1 cellular context compared by ENCODE assay signal in genomic region chr11:76793834-76794291, GRCh38.
TF ChIP-seq lines count a peak whose summit lies in the region.

No MANE protein-coding gene starts in this region.

TF ChIP-seq in HepG2, 621 proteins besides CTCF, POLR2A, EP300 and RAD21:
- TF ChIP-seq ZNF710 (CRISPR knock-in tag; IDR thresholded peaks at IDR 0.05; ENCODE audit: borderline replicate concordance) = 0 out of 2 replicates have a peak, but pooled peaks have one; percentile 3
- TF ChIP-seq ZKSCAN5 (CRISPR knock-in tag; IDR thresholded peaks at IDR 0.05) = peak; percentile 83; the same call in 1 of the 2 replicates
- TF ChIP-seq ZMYM3 (CRISPR knock-in tag; IDR thresholded peaks at IDR 0.05) = 0 out of 2 replicates have a peak, but pooled peaks have one; percentile 4
- peak; percentile 92 for TF ChIP-seq ZFP91 (CRISPR knock-in tag; IDR thresholded peaks at IDR 0.05; ENCODE audit: borderline replicate concordance)
- no peak for TF ChIP-seq KIAA2018 (CRISPR knock-in tag; IDR thresholded peaks at IDR 0.05; ENCODE audit: borderline replicate concordance)
- TF ChIP-seq ZFP90 (CRISPR knock-in tag; IDR thresholded peaks at IDR 0.05; ENCODE audit: borderline replicate concordance) = 0 out of 2 replicates have a peak, but pooled peaks have one; percentile 41
- 0 out of 2 replicates have a peak, but pooled peaks have one; percentile 74 for TF ChIP-seq FOXO4 (CRISPR knock-in tag; conservative IDR thresholded peaks at IDR 0.05)
- TF ChIP-seq ZFY (CRISPR knock-in tag; IDR thresholded peaks at IDR 0.05) = 0 out of 2 replicates have a peak, but pooled peaks have one; percentile 3
- no peak for TF ChIP-seq ZNF317 (CRISPR knock-in tag; IDR thresholded peaks at IDR 0.05)
- no peak for TF ChIP-seq NCOR1 (IDR thresholded peaks at IDR 0.05; ENCODE audit: borderline replicate concordance, low read length)
TF ChIP-seq in HepG2: peak in this region for 7.
